Comparison of ENCODE assay signal across 27 cellular contexts in genomic region chr12:4297617-4298016, GRCh38. TPM values are rescaled to one million over a fixed set of nuclear protein-coding genes. Genes with fewer than 3 reads are reported as not detected.
DNase-seq lines count a peak whose midpoint lies in the region; ATAC-seq, FAIRE-seq and TF ChIP-seq lines count a peak whose summit lies in the region.
"Had no signal": no experiment of that assay in that cellular context is flagged by ENCODE, and none has a peak within 500 bp of the region (broad histone marks: within the 10 kb centered on the region; RNA-seq: fewer than 3 reads in every experiment).

No MANE protein-coding gene starts in this region.

- no peaks in the 10 kb centered on the region for H3K27me3 ChIP-seq in SJCRH30
- H3K27me3 ChIP-seq: breast epithelium, heart right ventricle had no signal

- H3K36me3 ChIP-seq in SJCRH30 = peaks cover 99% of the 10 kb centered on the region
- H3K36me3 ChIP-seq: breast epithelium had no signal

- H3K4me1 Mint-ChIP-seq in activated CD8-positive, alpha-beta memory T cell treated with anti-CD3 and anti-CD28 coated beads, Interleukin-2, amount 10 ng/mL, durations not matched to agents 7 days and 5 days = peaks cover 52% of the 10 kb centered on the region
- peaks cover 34% of the 10 kb centered on the region for H3K4me1 Mint-ChIP-seq in activated T-helper 17 cell treated with anti-CD3 and anti-CD28 coated beads, Interleukin-2, amount 50 U/mL, for 72 hours
- H3K4me1 Mint-ChIP-seq in naive thymus-derived CD8-positive, alpha-beta T cell = peaks cover 22 to 56% (median 36%) of the 10 kb centered on the region in 4 donors

- H3K9me3 ChIP-seq in SJCRH30 (replicated peaks) = no peaks in the 10 kb centered on the region
- H3K9me3 ChIP-seq: A549, breast epithelium, heart right ventricle had no signal

- H3K27me3 Mint-ChIP-seq in activated CD8-positive, alpha-beta memory T cell treated with anti-CD3 and anti-CD28 coated beads, Interleukin-2, amount 10 ng/mL, durations not matched to agents 7 days and 5 days = no peaks in the 10 kb centered on the region
- no peaks in the 10 kb centered on the region for H3K27me3 Mint-ChIP-seq in activated T-helper 17 cell treated with anti-CD3 and anti-CD28 coated beads, Interleukin-2, amount 50 U/mL, for 72 hours
- H3K27me3 Mint-ChIP-seq in naive thymus-derived CD8-positive, alpha-beta T cell = no peaks in the 10 kb centered on the region
- H3K27me3 Mint-ChIP-seq: type B pancreatic cell had no signal

- FAIRE-seq in RCC 7860 (lab: Jason Lieb, UNC) = no peak
- FAIRE-seq: A549, colon had no signal

- H3K27ac ChIP-seq in SJCRH30 = no peak overlapping the region
- H3K27ac ChIP-seq: A549, breast epithelium, skin epidermis had no signal

- peak overlapping the region; percentile 62 for H3K27ac Mint-ChIP-seq in activated CD8-positive, alpha-beta memory T cell treated with anti-CD3 and anti-CD28 coated beads, Interleukin-2, amount 10 ng/mL, durations not matched to agents 7 days and 5 days
- H3K27ac Mint-ChIP-seq in activated T-helper 17 cell treated with anti-CD3 and anti-CD28 coated beads, Interleukin-2, amount 50 U/mL, for 72 hours = peak overlapping the region; percentile 73
- H3K27ac Mint-ChIP-seq in naive thymus-derived CD8-positive, alpha-beta T cell = peak overlapping the region in 9 of 10 donors; percentile 11 to 84 (median 56)
- H3K27ac Mint-ChIP-seq: type B pancreatic cell had no signal

- no peak for DNase-seq in activated CD8-positive, alpha-beta memory T cell treated with anti-CD3 and anti-CD28 coated beads, Interleukin-2, amount 10 ng/mL, durations not matched to agents 7 days and 5 days
- no peak for DNase-seq in activated CD8-positive, alpha-beta memory T cell treated with anti-CD3 and anti-CD28 coated beads for 24 hours
- no peak for DNase-seq in naive thymus-derived CD8-positive, alpha-beta T cell
- DNase-seq in RCC 7860 (ENCODE audit: low spot score) (no peak), SJCRH30 (no peak)
- DNase-seq: activated CD4-positive, CD25-positive, alpha-beta regulatory T cell; amniotic stem cell; effector memory CD4-positive, alpha-beta T cell; foreskin fibroblast; GDM1; heart right ventricle; KG1; mammary epithelial cell; MM.1S; NCI-H1417 treated with DMSO at 0.1 percent for 48 hours; NCI-H446; nucleus accumbens; stimulated activated CD4-positive, alpha-beta T cell treated with anti-CD3 and anti-CD28 coated beads, Interleukin-2, amount 100 ng/mL, for 24 hours had no signal

- no peaks in the 10 kb centered on the region for H3K9me3 Mint-ChIP-seq in activated CD8-positive, alpha-beta memory T cell treated with anti-CD3 and anti-CD28 coated beads, Interleukin-2, amount 10 ng/mL, durations not matched to agents 7 days and 5 days (ENCODE audit: low read depth)
- H3K9me3 Mint-ChIP-seq in activated T-helper 17 cell treated with anti-CD3 and anti-CD28 coated beads, Interleukin-2, amount 50 U/mL, for 72 hours = no peaks in the 10 kb centered on the region
- H3K9me3 Mint-ChIP-seq in naive thymus-derived CD8-positive, alpha-beta T cell = no peaks in the 10 kb centered on the region
- H3K9me3 Mint-ChIP-seq: activated T-helper 2 cell treated with anti-CD3 and anti-CD28 coated beads, Interferon-gamma antibody, Interleukin-2, Interleukin-4, amounts not matched to agents 10 μg/mL and 5 μg/mL and 100 μg/mL, durations not matched to agents 14 hours and 24 hours and 36 hours; type B pancreatic cell had no signal

- H3K36me3 Mint-ChIP-seq in activated CD8-positive, alpha-beta memory T cell treated with anti-CD3 and anti-CD28 coated beads, Interleukin-2, amount 10 ng/mL, durations not matched to agents 7 days and 5 days = peaks cover 88% of the 10 kb centered on the region
- peaks cover 100% of the 10 kb centered on the region for H3K36me3 Mint-ChIP-seq in activated T-helper 17 cell treated with anti-CD3 and anti-CD28 coated beads, Interleukin-2, amount 50 U/mL, for 72 hours (ENCODE audit: low read depth)
- peaks cover 4 to 95% (median 19%) of the 10 kb centered on the region in 3 donors for H3K36me3 Mint-ChIP-seq in naive thymus-derived CD8-positive, alpha-beta T cell

- H3K4me1 ChIP-seq in SJCRH30 = no peaks in the 10 kb centered on the region
- H3K4me1 ChIP-seq: A549, breast epithelium had no signal

- no peak overlapping the region for H3K4me3 Mint-ChIP-seq in activated CD8-positive, alpha-beta memory T cell treated with anti-CD3 and anti-CD28 coated beads, Interleukin-2, amount 10 ng/mL, durations not matched to agents 7 days and 5 days
- no peak overlapping the region for H3K4me3 Mint-ChIP-seq in activated T-helper 17 cell treated with anti-CD3 and anti-CD28 coated beads, Interleukin-2, amount 50 U/mL, for 72 hours
- H3K4me3 Mint-ChIP-seq in naive thymus-derived CD8-positive, alpha-beta T cell = no peak overlapping the region
- H3K4me3 Mint-ChIP-seq: type B pancreatic cell had no signal

- POLR2A ChIA-PET in naive thymus-derived CD8-positive, alpha-beta T cell (lab: Charles Lee) = no interaction called here

- no peak for ATAC-seq in activated CD8-positive, alpha-beta memory T cell treated with anti-CD3 and anti-CD28 coated beads, Interleukin-2, amount 10 ng/mL, durations not matched to agents 7 days and 5 days
- no peak for ATAC-seq in GM18505 (IDR thresholded peaks at IDR 0.05; ENCODE audit: unreplicated experiment)
- ATAC-seq in activated T-helper 17 cell treated with anti-CD3 and anti-CD28 coated beads, Interleukin-2, amount 50 U/mL, for 72 hours (replicated peaks) = no peak
- ATAC-seq in naive thymus-derived CD8-positive, alpha-beta T cell = no peak
- ATAC-seq in HG03460 (IDR thresholded peaks at IDR 0.05; ENCODE audit: unreplicated experiment) = no peak
- ATAC-seq: A549, heart right ventricle had no signal

- peak; percentile 36 for TF ChIP-seq POLR2A in GM18505 (IDR thresholded peaks at IDR 0.05; ENCODE audit: borderline replicate concordance, extremely low read depth, insufficient read depth, insufficient read length)

- no peak overlapping the region for H3K4me3 ChIP-seq in SJCRH30
- H3K4me3 ChIP-seq: A549, breast epithelium, heart right ventricle, skin epidermis had no signal

- CTCF ChIA-PET in activated CD8-positive, alpha-beta memory T cell treated with anti-CD3 and anti-CD28 coated beads, Interleukin-2, amount 10 ng/mL, durations not matched to agents 7 days and 5 days (lab: Charles Lee) = interaction anchor here (1.2 to 1.6 kb wide), 2 partner anchors 10 to 21 kb away, joined by 6 read pairs; no protein-coding TSS in a partner anchor

RNA-seq across cellular contexts. Expression of gene TIGAR, which starts 23.4 kb away (rescaled TPM):
- total RNA-seq in activated CD8-positive, alpha-beta memory T cell treated with anti-CD3 and anti-CD28 coated beads, Interleukin-2, amount 10 ng/mL, durations not matched to agents 7 days and 5 days = 10 to 100 TPM in 1 of 2 experiments, 1 to 10 TPM in 1; 7.6 to 18.1 TPM
- total RNA-seq in activated T-helper 17 cell treated with anti-CD3 and anti-CD28 coated beads, Interleukin-2, amount 50 U/mL, for 72 hours = 10 to 100 TPM in 1 of 2 donors, 1 to 10 TPM in 1; 6.8 to 12.7 TPM
- 10 to 100 TPM; 10.6 to 14.0 TPM for total RNA-seq in naive thymus-derived CD8-positive, alpha-beta T cell
- 1 to 10 TPM; 2.1 to 4.2 (median 2.5) TPM for polyA plus RNA-seq in naive thymus-derived CD8-positive, alpha-beta T cell
- 18.7 and 21.2 TPM in 2 replicates for total RNA-seq in SJCRH30 (2014; rRNA removed; shearing (Covaris generic))

RNA-seq across cellular contexts. Expression of gene CCND2, which starts 24.1 kb away (rescaled TPM):
- 100 to 1,000 TPM; 492 to 862 TPM for total RNA-seq in activated CD8-positive, alpha-beta memory T cell treated with anti-CD3 and anti-CD28 coated beads, Interleukin-2, amount 10 ng/mL, durations not matched to agents 7 days and 5 days
- 100 to 1,000 TPM; 378 to 404 TPM for total RNA-seq in activated T-helper 17 cell treated with anti-CD3 and anti-CD28 coated beads, Interleukin-2, amount 50 U/mL, for 72 hours
- total RNA-seq in naive thymus-derived CD8-positive, alpha-beta T cell = 10 to 100 TPM; 89.3 to 93.3 TPM
- 10 to 100 TPM; 69.3 to 94.1 (median 84.9) TPM for polyA plus RNA-seq in naive thymus-derived CD8-positive, alpha-beta T cell
- 968 and 987 TPM in 2 replicates for total RNA-seq in SJCRH30 (2014; rRNA removed; shearing (Covaris generic))

Comparison
In these comparisons a context has a peak if more than half of its experiments do, and no peak if none do; other contexts are left out.
1. RNA of gene CCND2, which starts 24.1 kb away (total RNA-seq): 968 to 987 TPM in SJCRH30, 492 to 862 TPM in activated CD8-positive, alpha-beta memory T cell treated with anti-CD3 and anti-CD28 coated beads, Interleukin-2, amount 10 ng/mL, durations not matched to agents 7 days and 5 days and 378 to 404 TPM in activated T-helper 17 cell treated with anti-CD3 and anti-CD28 coated beads, Interleukin-2, amount 50 U/mL, for 72 hours; 89.3 to 93.3 TPM in naive thymus-derived CD8-positive, alpha-beta T cell; every median in the first group is over 4 times any median in the second.
2. Peak in every context shown above with its lines, with median percentiles within 50 percentile points of each other: H3K27ac Mint-ChIP-seq.